11 cellular contexts compared by ENCODE assay signal in the genomic region with DNA sequence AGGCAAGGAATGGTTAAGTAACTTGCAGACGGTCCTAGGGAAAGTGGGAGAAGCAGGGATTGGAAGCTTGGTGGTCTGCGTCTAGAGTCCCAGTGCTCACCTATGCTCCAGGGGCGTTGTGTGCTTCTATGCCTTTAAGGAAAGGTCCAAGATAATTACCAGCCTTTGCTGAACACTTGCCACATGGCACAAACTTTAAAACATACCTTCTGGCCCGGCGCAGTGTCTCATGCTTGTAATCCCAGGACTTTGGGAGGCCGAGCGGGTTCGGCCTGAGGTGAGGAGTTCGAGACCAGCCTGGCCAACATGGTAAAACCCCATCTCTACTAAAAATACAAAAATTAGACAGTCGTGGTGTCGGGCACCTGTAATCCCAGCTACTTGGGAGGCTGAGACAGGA. TPM values are rescaled to one million over a fixed set of nuclear protein-coding genes. Genes with fewer than 3 reads are reported as not detected.
DNase-seq lines count a peak whose midpoint lies in the region; ATAC-seq lines count a peak whose summit lies in the region.
"Had no signal": no experiment of that assay in that cellular context is flagged by ENCODE, and none has a peak within 500 bp of the region (broad histone marks: within the 10 kb centered on the region; RNA-seq: fewer than 3 reads in every experiment).

No MANE protein-coding gene starts in this region.

- peak overlapping the region; percentile 52 for H3K4me3 Mint-ChIP-seq in stimulated activated naive CD8-positive, alpha-beta T cell treated with anti-CD3 and anti-CD28 coated beads, Interleukin-15, Interleukin-2, amounts not matched to agents 100 ng/mL and 50 ng/mL, for 24 hours
- H3K4me3 Mint-ChIP-seq in natural killer cell treated with Interleukin-12 subunit alpha and Interleukin-12 subunit beta and Interleukin-15 and Interleukin-18, amount 100 ng/mL, for 72 hours, result peak overlapping the region; percentile 99

- no peak for ATAC-seq in stimulated activated naive CD8-positive, alpha-beta T cell treated with anti-CD3 and anti-CD28 coated beads, Interleukin-15, Interleukin-2, amounts not matched to agents 100 U/mL and 50 U/mL, for 24 hours
- ATAC-seq in natural killer cell treated with Interleukin-12 subunit alpha and Interleukin-12 subunit beta and Interleukin-15 and Interleukin-18, amount 100 ng/mL, for 72 hours, result no peak
- no peak for ATAC-seq in GM18909 (IDR thresholded peaks at IDR 0.05; ENCODE audit: poor library complexity, unreplicated experiment)

- peak overlapping the region; percentile 98 for H3K9ac ChIP-seq in adipocyte (ENCODE audit: low read length)

- peaks cover 43% of the 10 kb centered on the region for H3K36me3 Mint-ChIP-seq in stimulated activated naive CD8-positive, alpha-beta T cell treated with anti-CD3 and anti-CD28 coated beads, Interleukin-15, Interleukin-2, amounts not matched to agents 100 ng/mL and 50 ng/mL, for 24 hours (ENCODE audit: low read depth)
- H3K36me3 Mint-ChIP-seq in natural killer cell treated with Interleukin-12 subunit alpha and Interleukin-12 subunit beta and Interleukin-15 and Interleukin-18, amount 100 ng/mL, for 72 hours, result peaks cover 10% of the 10 kb centered on the region

- H3K9me3 Mint-ChIP-seq in stimulated activated naive CD8-positive, alpha-beta T cell treated with anti-CD3 and anti-CD28 coated beads, Interleukin-15, Interleukin-2, amounts not matched to agents 100 ng/mL and 50 ng/mL, for 24 hours, result no peaks in the 10 kb centered on the region
- no peaks in the 10 kb centered on the region for H3K9me3 Mint-ChIP-seq in natural killer cell treated with Interleukin-12 subunit alpha and Interleukin-12 subunit beta and Interleukin-15 and Interleukin-18, amount 100 ng/mL, for 72 hours

- peak overlapping the region; percentile 52 for H3K27ac Mint-ChIP-seq in stimulated activated naive CD8-positive, alpha-beta T cell treated with anti-CD3 and anti-CD28 coated beads, Interleukin-15, Interleukin-2, amounts not matched to agents 100 ng/mL and 50 ng/mL, for 24 hours
- peak overlapping the region; percentile 100 for H3K27ac Mint-ChIP-seq in natural killer cell treated with Interleukin-12 subunit alpha and Interleukin-12 subunit beta and Interleukin-15 and Interleukin-18, amount 100 ng/mL, for 72 hours

- no peaks in the 10 kb centered on the region for H3K27me3 ChIP-seq in adipocyte (replicated peaks; ENCODE audit: control insufficient read depth, insufficient read depth, low read length)
- H3K27me3 ChIP-seq: dorsolateral prefrontal cortex had no signal

- no peak for DNase-seq in stimulated activated naive CD8-positive, alpha-beta T cell treated with anti-CD3 and anti-CD28 coated beads, Interleukin-15, Interleukin-2, amounts not matched to agents 100 U/mL and 50 U/mL, for 24 hours
- DNase-seq in adipocyte (ENCODE audit: low read depth) (no peak), NCI-H2107 (lab: John Stamatoyannopoulos, UW) (no peak), NCI-H446 treated with DMSO at 0.1 percent for 48 hours (lab: John Stamatoyannopoulos, UW) (no peak), mucosa of gallbladder (ENCODE audit: low spot score) (no peak)
- DNase-seq in natural killer cell treated with Interleukin-12 subunit alpha and Interleukin-12 subunit beta and Interleukin-15 and Interleukin-18, amount 100 ng/mL, for 72 hours (ENCODE audit: low spot score), result no peak
- DNase-seq: COR-L47, dorsolateral prefrontal cortex, NCI-H510A had no signal

- peaks cover 3% of the 10 kb centered on the region for H3K27me3 Mint-ChIP-seq in stimulated activated naive CD8-positive, alpha-beta T cell treated with anti-CD3 and anti-CD28 coated beads, Interleukin-15, Interleukin-2, amounts not matched to agents 100 ng/mL and 50 ng/mL, for 24 hours
- no peaks in the 10 kb centered on the region for H3K27me3 Mint-ChIP-seq in natural killer cell treated with Interleukin-12 subunit alpha and Interleukin-12 subunit beta and Interleukin-15 and Interleukin-18, amount 100 ng/mL, for 72 hours

- no peaks in the 10 kb centered on the region for H3K36me3 ChIP-seq in adipocyte (ENCODE audit: control insufficient read depth, insufficient read depth, low read length, severe bottlenecking)

- H3K4me1 Mint-ChIP-seq in stimulated activated naive CD8-positive, alpha-beta T cell treated with anti-CD3 and anti-CD28 coated beads, Interleukin-15, Interleukin-2, amounts not matched to agents 100 ng/mL and 50 ng/mL, for 24 hours (ENCODE audit: low read depth), result peaks cover 71% of the 10 kb centered on the region
- H3K4me1 Mint-ChIP-seq in natural killer cell treated with Interleukin-12 subunit alpha and Interleukin-12 subunit beta and Interleukin-15 and Interleukin-18, amount 100 ng/mL, for 72 hours (ENCODE audit: low read depth in 2 of 2), result peaks cover 50 to 51% of the 10 kb centered on the region in 2 donors

- H3K9me3 ChIP-seq in adipocyte (ENCODE audit: control insufficient read depth, low read length), result no peaks in the 10 kb centered on the region

- H3K4me1 ChIP-seq in adipocyte (ENCODE audit: control insufficient read depth, insufficient read depth, low read length), result peaks cover 63% of the 10 kb centered on the region

- peak overlapping the region; percentile 96 for H3K4me3 ChIP-seq in adipocyte (ENCODE audit: low read length)

RNA-seq across cellular contexts. Expression of a gene that starts 2.3 kb away (rescaled TPM):
- 10 to 100 TPM; 61.6 to 78.9 TPM for total RNA-seq in natural killer cell treated with Interleukin-12 subunit alpha and Interleukin-12 subunit beta and Interleukin-15 and Interleukin-18, amount 100 ng/mL, for 72 hours
- 75.8 TPM for total RNA-seq in mucosa of gallbladder

RNA-seq across cellular contexts. Expression of a gene that starts 28.1 kb away (rescaled TPM):
- 1 to 10 TPM in 1 of 2 donors, under 1 TPM in 1; 0.62 to 1.1 TPM for total RNA-seq in natural killer cell treated with Interleukin-12 subunit alpha and Interleukin-12 subunit beta and Interleukin-15 and Interleukin-18, amount 100 ng/mL, for 72 hours
- total RNA-seq in mucosa of gallbladder, result 1.7 TPM

RNA-seq across cellular contexts. Expression of a gene that starts 36.9 kb away (rescaled TPM):
- 10 to 100 TPM; 79.6 to 96.7 TPM for total RNA-seq in natural killer cell treated with Interleukin-12 subunit alpha and Interleukin-12 subunit beta and Interleukin-15 and Interleukin-18, amount 100 ng/mL, for 72 hours
- total RNA-seq in mucosa of gallbladder, result 240 TPM

RNA-seq across cellular contexts. Expression of a gene that starts 58.6 kb away (rescaled TPM):
- not detected for total RNA-seq in natural killer cell treated with Interleukin-12 subunit alpha and Interleukin-12 subunit beta and Interleukin-15 and Interleukin-18, amount 100 ng/mL, for 72 hours
- total RNA-seq in mucosa of gallbladder, result 2.9 TPM
